In genomic region chr12:132318618-132319033, GRCh38 we compare ENCODE assay signal across 26 cellular contexts. TPM values are rescaled to one million over a fixed set of nuclear protein-coding genes. Genes with fewer than 3 reads are reported as not detected.
"Had no signal": no experiment of that assay in that cellular context is flagged by ENCODE, and none has a peak within 500 bp of the region (broad histone marks: within the 10 kb centered on the region; RNA-seq: fewer than 3 reads in every experiment).

No MANE protein-coding gene starts in this region.

- DNase-seq: activated CD4-positive, alpha-beta T cell treated with anti-CD3 and anti-CD28 coated beads for 4 hours; activated CD4-positive, CD25-positive, alpha-beta regulatory T cell; activated CD8-positive, alpha-beta memory T cell treated with anti-CD3 and anti-CD28 coated beads, Interleukin-2, amount 50 U/mL, for 4 hours; activated CD8-positive, alpha-beta T cell treated with anti-CD3 and anti-CD28 coated beads for 36 hours; activated naive CD8-positive, alpha-beta T cell treated with anti-CD3 and anti-CD28 coated beads, Interleukin-2, amount 10 ng/mL, durations not matched to agents 7 days and 5 days; activated T-cell treated with anti-CD3 and anti-CD28 coated beads, Interleukin-2, amount 50 U/mL, for 72 hours; adrenal gland; anterior cingulate cortex; caudate nucleus; KG1; NCI-H1048; NCI-H146; NCI-H187 treated with DMSO at 0.1 percent for 48 hours; NCI-H2081 treated with DMSO at 0.1 percent for 48 hours; NCI-H2227 treated with DMSO at 0.1 percent for 48 hours; NCI-H446 treated with DMSO at 0.1 percent for 48 hours; NCI-H524 treated with DMSO at 0.1 percent for 48 hours; NCI-H748 treated with DMSO at 0.1 percent for 48 hours; SIG-M5; T-helper 9 cell had no signal

- H3K4me1 ChIP-seq: adrenal gland, breast epithelium had no signal

- ATAC-seq: activated CD8-positive, alpha-beta T cell treated with anti-CD3 and anti-CD28 coated beads for 36 hours; activated T-cell treated with anti-CD3 and anti-CD28 coated beads, Interleukin-2, amount 50 U/mL, for 72 hours; T-helper 17 cell had no signal

- H3K9me3 ChIP-seq: adrenal gland, breast epithelium had no signal

- H3K27ac ChIP-seq: adrenal gland, breast epithelium, RWPE1, VCaP had no signal

- H3K4me3 ChIP-seq: adrenal gland, breast epithelium had no signal

- H3K36me3 ChIP-seq: adrenal gland, breast epithelium had no signal

RNA-seq across cellular contexts. Expression of gene GALNT9, which starts 10.8 kb away (rescaled TPM):
- total RNA-seq: activated CD8-positive, alpha-beta T cell treated with anti-CD3 and anti-CD28 coated beads for 36 hours; activated naive CD8-positive, alpha-beta T cell treated with anti-CD3 and anti-CD28 coated beads, Interleukin-2, amount 10 ng/mL, durations not matched to agents 7 days and 5 days; activated T-helper 2 cell treated with anti-CD3 and anti-CD28 coated beads, Interferon-gamma antibody, Interleukin-2, Interleukin-4, amounts not matched to agents 10 μg/mL and 5 μg/mL and 100 μg/mL, durations not matched to agents 14 hours and 24 hours and 36 hours; M059J; T-helper 17 cell had no signal
